ENCODE assay signal across 3 cellular contexts in the genomic region with DNA sequence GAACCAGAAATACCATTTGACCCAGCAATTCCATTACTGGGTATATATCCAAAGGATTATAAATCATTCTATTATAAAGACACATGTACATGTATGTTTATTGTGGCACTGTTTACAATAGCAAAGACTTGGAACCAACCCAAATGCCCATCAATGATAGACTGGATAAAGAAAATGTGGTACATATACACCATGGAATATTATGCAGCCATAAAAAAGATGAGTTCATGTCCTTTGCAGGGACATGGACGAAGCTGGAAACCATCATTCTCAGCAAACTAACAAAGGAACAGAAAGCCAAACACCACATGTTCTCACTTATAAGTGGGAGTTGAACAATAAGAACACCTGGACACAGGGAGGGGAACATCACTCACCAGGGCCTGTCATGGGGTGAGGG.
DNase-seq lines count a peak whose midpoint lies in the region; ATAC-seq and TF ChIP-seq lines count a peak whose summit lies in the region.
"Not testable (repeated sequence)": the region's sequence is repeated elsewhere in the genome, so short reads cannot be mapped to it uniquely, and the experiment has no call there.

No MANE protein-coding gene starts in this region.

- not testable (repeated sequence) for H3K9me3 ChIP-seq in HEK293 (ENCODE audit: control insufficient read depth, insufficient read depth, low read depth, low read length)

- H3K4me1 ChIP-seq in HEK293 (ENCODE audit: control insufficient read depth, insufficient read depth, low read length), result not testable (repeated sequence)

- not testable (repeated sequence) for TF ChIP-seq CTCF in HEK293 (tag by site-specific recombination; IDR thresholded peaks at IDR 0.05)

- not testable (repeated sequence) for ATAC-seq in SK-N-SH treated with all-trans-retinoic acid at 6 μM for 48 hours

- CTCF ChIA-PET in HEK293 (lab: Yijun Ruan, JAX), result interaction anchor here (0.7 kb wide), 1 partner anchor 462 kb away, joined by 3 read pairs; no protein-coding TSS in a partner anchor

- not testable (repeated sequence) for H3K36me3 ChIP-seq in HEK293 (ENCODE audit: control insufficient read depth in 2 of 2, insufficient read depth in 1 of 2, low read length in 2 of 2)

- not testable (repeated sequence) for H3K27ac ChIP-seq in HEK293 (ENCODE audit: extremely low read depth, low read depth, low read length)

- H3K4me3 ChIP-seq in HEK293 (ENCODE audit: low read depth, low read length), result not testable (repeated sequence)

- POLR2A ChIA-PET in HEK293 (lab: Yijun Ruan, JAX), result not testable (repeated sequence)

- peak; percentile 1 for DNase-seq in NCI-H748 (lab: John Stamatoyannopoulos, UW; ENCODE audit: unreplicated experiment)

TF ChIP-seq in HEK293, 187 proteins besides CTCF, POLR2A, EP300 and RAD21:
- peak; percentile 91 for TF ChIP-seq ZNF146 (tag by site-specific recombination; IDR thresholded peaks at IDR 0.05)

TF ChIP-seq in SK-N-SH treated with all-trans-retinoic acid at 6 μM for 48 hours, 23 proteins besides CTCF, POLR2A, EP300 and RAD21:
- peak; percentile 56; the same call in 1 of the 2 replicates for TF ChIP-seq ZNF8 (CRISPR knock-in tag; IDR thresholded peaks at IDR 0.05)
